21 cellular contexts compared by ENCODE assay signal in genomic region chr3:134476306-134476705, GRCh38. TPM values are rescaled to one million over a fixed set of nuclear protein-coding genes. Genes with fewer than 3 reads are reported as not detected.
DNase-seq lines count a peak whose midpoint lies in the region; ATAC-seq, FAIRE-seq and TF ChIP-seq lines count a peak whose summit lies in the region.
"Had no signal": no experiment of that assay in that cellular context is flagged by ENCODE, and none has a peak within 500 bp of the region (broad histone marks: within the 10 kb centered on the region; RNA-seq: fewer than 3 reads in every experiment).

No MANE protein-coding gene starts in this region.

- no peaks in the 10 kb centered on the region for H3K27me3 ChIP-seq in SJCRH30
- H3K27me3 ChIP-seq: spleen, transverse colon had no signal

- ATAC-seq in left ventricle myocardium superior (peak; percentile 13), GM21737 (IDR thresholded peaks at IDR 0.05; ENCODE audit: unreplicated experiment) (no peak), HG03159 (IDR thresholded peaks at IDR 0.05; ENCODE audit: unreplicated experiment) (no peak)
- ATAC-seq: K562; Panc1; stimulated activated memory B cell treated with anti-CD40 and anti-IgM and Interleukin-4, amounts not matched to agents 10 μg/mL and 1 μg/mL and 100 μg/mL, for 72 hours; T-cell had no signal

- intact Hi-C loops in left ventricle myocardium superior (cut with micrococcal nuclease), result no loop called here

- peaks cover 41% of the 10 kb centered on the region for H3K36me3 ChIP-seq in SJCRH30

- no peak for TF ChIP-seq CTCF in progenitor cell of endocrine pancreas (IDR thresholded peaks at IDR 0.05; ENCODE audit: unreplicated experiment)

- FAIRE-seq in GM19239 (lab: Jason Lieb, UNC), result no peak
- FAIRE-seq: K562 had no signal

- peak overlapping the region; percentile 85 for H3K27ac Mint-ChIP-seq in progenitor cell of endocrine pancreas
- H3K27ac Mint-ChIP-seq: activated B cell treated with CpG ODN at 0.5 μM for 24 hours; immature natural killer cell; stimulated activated memory B cell treated with anti-CD40 and anti-IgM and Interleukin-4, amounts not matched to agents 10 μg/mL and 1 μg/mL and 100 μg/mL, for 72 hours; T-cell had no signal

- H3K27me3 Mint-ChIP-seq in progenitor cell of endocrine pancreas, result no peaks in the 10 kb centered on the region
- H3K27me3 Mint-ChIP-seq: activated B cell treated with CpG ODN at 0.5 μM for 24 hours; stimulated activated memory B cell treated with anti-CD40 and anti-IgM and Interleukin-4, amounts not matched to agents 10 μg/mL and 1 μg/mL and 100 μg/mL, for 72 hours; T-cell had no signal

- H3K4me1 Mint-ChIP-seq in progenitor cell of endocrine pancreas (ENCODE audit: low read depth), result peaks cover 29% of the 10 kb centered on the region
- H3K4me1 Mint-ChIP-seq: immature natural killer cell; stimulated activated memory B cell treated with anti-CD40 and anti-IgM and Interleukin-4, amounts not matched to agents 10 μg/mL and 1 μg/mL and 100 μg/mL, for 72 hours had no signal

- H3K9me3 Mint-ChIP-seq in progenitor cell of endocrine pancreas (ENCODE audit: low read depth), result no peaks in the 10 kb centered on the region
- H3K9me3 Mint-ChIP-seq: activated B cell treated with CpG ODN at 0.5 μM for 24 hours; CD4-positive, CD25-positive, alpha-beta regulatory T cell; immature natural killer cell; stimulated activated memory B cell treated with anti-CD40 and anti-IgM and Interleukin-4, amounts not matched to agents 10 μg/mL and 1 μg/mL and 100 μg/mL, for 72 hours; T-cell had no signal

- peaks cover 25% of the 10 kb centered on the region for H3K36me3 Mint-ChIP-seq in progenitor cell of endocrine pancreas (ENCODE audit: insufficient read depth)

- no peak overlapping the region for H3K4me3 Mint-ChIP-seq in progenitor cell of endocrine pancreas (ENCODE audit: low read depth)
- H3K4me3 Mint-ChIP-seq: activated B cell treated with CpG ODN at 0.5 μM for 24 hours; CD4-positive, CD25-positive, alpha-beta regulatory T cell; immature natural killer cell; stimulated activated memory B cell treated with anti-CD40 and anti-IgM and Interleukin-4, amounts not matched to agents 10 μg/mL and 1 μg/mL and 100 μg/mL, for 72 hours; T-cell had no signal

- no peak overlapping the region for H3K4me3 ChIP-seq in SJCRH30
- H3K4me3 ChIP-seq: K562, spleen, transverse colon had no signal

- H3K9me3 ChIP-seq in SJCRH30 (replicated peaks), result no peaks in the 10 kb centered on the region
- H3K9me3 ChIP-seq: spleen, transverse colon had no signal

- H3K4me1 ChIP-seq in SJCRH30, result peaks cover 36% of the 10 kb centered on the region

- DNase-seq in A172 (ENCODE audit: low spot score), result peak; percentile 76
- no peak for DNase-seq in SJCRH30
- DNase-seq in left ventricle myocardium superior, result no peak
- DNase-seq in progenitor cell of endocrine pancreas (ENCODE audit: low spot score, unreplicated experiment), result no peak
- no peak for DNase-seq in GM19239 (ENCODE audit: insufficient read length, low spot score)
- no peak for DNase-seq in epidermal melanocyte (ENCODE audit: insufficient read length, low spot score)
- DNase-seq: activated B cell treated with CpG ODN at 0.5 μM for 24 hours; amniotic stem cell; CD4-positive, CD25-positive, alpha-beta regulatory T cell; glutamatergic neuron; immature natural killer cell; NCI-H2107; occipital lobe; spleen; T-cell; transverse colon had no signal

- peak overlapping the region; percentile 32; the same call in 1 of the 2 replicates for H3K27ac ChIP-seq in SJCRH30
- H3K27ac ChIP-seq: spleen had no signal

RNA-seq across cellular contexts. Expression of gene ANAPC13, which starts 9.5 kb away (rescaled TPM):
- total RNA-seq in A172 (2014; rRNA removed; shearing (Covaris generic)), result 123 and 171 TPM in 2 replicates
- total RNA-seq in SJCRH30 (2014; rRNA removed; shearing (Covaris generic)), result 70.1 and 76.2 TPM in 2 replicates
- total RNA-seq in left ventricle myocardium superior (75.6 TPM), progenitor cell of endocrine pancreas (63.9 and 67.0 TPM in 2 replicates)

RNA-seq across cellular contexts. Expression of gene CEP63, which starts 9.6 kb away (rescaled TPM):
- total RNA-seq in A172 (2014; rRNA removed; shearing (Covaris generic)), result 26.2 and 27.8 TPM in 2 replicates
- 22.8 and 36.1 TPM in 2 replicates for total RNA-seq in SJCRH30 (2014; rRNA removed; shearing (Covaris generic))
- total RNA-seq in left ventricle myocardium superior, result 35.1 TPM
- total RNA-seq in progenitor cell of endocrine pancreas, result 24.7 and 25.7 TPM in 2 replicates
